ENCODE assay signal across 17 cellular contexts in genomic region chr12:132472386-132472785, GRCh38. TPM values are rescaled to one million over a fixed set of nuclear protein-coding genes. Genes with fewer than 3 reads are reported as not detected.
A peak's percentile ranks its signal among the peaks of the same experiment; 100 is the strongest.
DNase-seq lines count a peak whose midpoint lies in the region; ATAC-seq and TF ChIP-seq lines count a peak whose summit lies in the region.
"Had no signal": no experiment of that assay in that cellular context is flagged by ENCODE, and none has a peak within 500 bp of the region (broad histone marks: within the 10 kb centered on the region; RNA-seq: fewer than 3 reads in every experiment).

No MANE protein-coding gene starts in this region.

- H3K23ac ChIP-seq in trophoblast cell (ENCODE audit: low read length): no peak overlapping the region

- no peaks in the 10 kb centered on the region for H3K36me3 Mint-ChIP-seq in activated T-cell treated with anti-CD3 and anti-CD28 coated beads, Interleukin-2, amount 50 U/mL, for 4 hours (ENCODE audit: insufficient read depth)
- no peaks in the 10 kb centered on the region for H3K36me3 Mint-ChIP-seq in activated naive CD8-positive, alpha-beta T cell treated with anti-CD3 and anti-CD28 coated beads, Interleukin-2, amount 50 U/mL, for 24 hours (ENCODE audit: low read depth)
- peaks cover 4% of the 10 kb centered on the region for H3K36me3 Mint-ChIP-seq in neural progenitor cell

- peak overlapping the region; percentile 73 for H3K27ac Mint-ChIP-seq in activated naive CD8-positive, alpha-beta T cell treated with anti-CD3 and anti-CD28 coated beads, Interleukin-2, amount 50 U/mL, for 24 hours
- H3K27ac Mint-ChIP-seq in neural progenitor cell: no peak overlapping the region
- H3K27ac Mint-ChIP-seq: activated T-cell treated with anti-CD3 and anti-CD28 coated beads, Interleukin-2, amount 50 U/mL, for 72 hours; endodermal cell had no signal

- no peak overlapping the region for H4K8ac ChIP-seq in trophoblast cell (ENCODE audit: low read depth, low read length)

- H3K18ac ChIP-seq in trophoblast cell (ENCODE audit: low read length): no peak overlapping the region

- no peaks in the 10 kb centered on the region for H3K9me3 ChIP-seq in GM23248 (ENCODE audit: low read depth)
- H3K9me3 ChIP-seq in neural progenitor cell (ENCODE audit: low read depth): no peaks in the 10 kb centered on the region
- H3K9me3 ChIP-seq in trophoblast cell (ENCODE audit: insufficient read depth, low read depth, low read length): peaks cover 15% of the 10 kb centered on the region
- H3K9me3 ChIP-seq: neutrophil had no signal

- H4K12ac ChIP-seq in trophoblast cell (ENCODE audit: low read depth, low read length): no peak overlapping the region

- no peak overlapping the region for H2AFZ ChIP-seq in GM23248
- H2AFZ ChIP-seq in neural progenitor cell (replicated peaks): no peak overlapping the region
- H2AFZ ChIP-seq in trophoblast cell (ENCODE audit: insufficient read depth, low read length, poor library complexity): no peak overlapping the region

- no peak overlapping the region for H3K4ac ChIP-seq in trophoblast cell (ENCODE audit: low read depth, low read length)

- H3K27ac ChIP-seq in GM23248 (no peak overlapping the region), neural progenitor cell (no peak overlapping the region), trophoblast cell (ENCODE audit: low read depth, low read length) (no peak overlapping the region)
- H3K27ac ChIP-seq: neutrophil had no signal

- H3K9me2 ChIP-seq in GM23248 (ENCODE audit: insufficient read depth): no peaks in the 10 kb centered on the region

- peak overlapping the region; percentile 44 for H3K4me2 ChIP-seq in GM23248 (ENCODE audit: unreplicated experiment)
- no peak overlapping the region for H3K4me2 ChIP-seq in neural progenitor cell
- no peak overlapping the region for H3K4me2 ChIP-seq in trophoblast cell (ENCODE audit: low read length)

- H3K27me3 ChIP-seq in GM23248 (replicated peaks; ENCODE audit: insufficient read depth) (no peaks in the 10 kb centered on the region), neural progenitor cell (peaks cover 40% of the 10 kb centered on the region), trophoblast cell (ENCODE audit: insufficient read depth, low read length) (no peaks in the 10 kb centered on the region)

- H3K4me3 ChIP-seq in GM23248 (peak overlapping the region; percentile 29; the same call in 1 of the 2 replicates), neural progenitor cell (no peak overlapping the region), trophoblast cell (ENCODE audit: low read depth, low read length) (no peak overlapping the region)

- H2BK120ac ChIP-seq in trophoblast cell (ENCODE audit: insufficient read depth, low read length, poor library complexity): no peak overlapping the region

- WGBS in GM23248 (ENCODE audit: low coverage in 1 of 2, low lambda C conversion rate in 2 of 2, missing lambda C conversion rate in 2 of 2), 2 experiments: 59 to 60% methylated on average over 15 of the region's 15 CpGs
- WGBS in trophoblast cell (ENCODE audit: extremely low coverage, insufficient coverage, insufficient read length): no CpG with 5 or more reads among the region's 15 CpGs

- TF ChIP-seq CTCF in neural progenitor cell (IDR thresholded peaks at IDR 0.05): no peak

- no peak for DNase-seq in activated T-cell treated with anti-CD3 and anti-CD28 coated beads, Interleukin-2, amount 50 U/mL, for 4 hours
- DNase-seq in activated T-cell treated with anti-CD3 and anti-CD28 coated beads for 4 hours: no peak
- no peak for DNase-seq in GM23248
- DNase-seq in activated naive CD8-positive, alpha-beta T cell treated with anti-CD3 and anti-CD28 coated beads, Interleukin-2, amount 50 U/mL, for 24 hours: no peak
- no peak for DNase-seq in neural progenitor cell (ENCODE audit: low spot score)
- no peak for DNase-seq in SK-N-DZ (ENCODE audit: low spot score)
- no peak for DNase-seq in trophoblast cell
- no peak for DNase-seq in islet precursor cell
- DNase-seq: activated CD4-positive, CD25-positive, alpha-beta regulatory T cell treated with anti-CD3 and anti-CD28 coated beads, Interleukin-2, amount 50 U/mL, for 72 hours; activated T-cell treated with anti-CD3 and anti-CD28 coated beads, Interleukin-2, amount 50 U/mL, for 72 hours; aorta; Calu3; endodermal cell; NCI-H1436 treated with DMSO at 0.1 percent for 48 hours; NCI-H446 treated with DMSO at 0.1 percent for 48 hours; T1000 had no signal

- H3K4me1 ChIP-seq in GM23248 (ENCODE audit: insufficient read depth) (no peaks in the 10 kb centered on the region), neural progenitor cell (no peaks in the 10 kb centered on the region), trophoblast cell (ENCODE audit: control insufficient read depth in 1 of 2, insufficient read depth in 2 of 2, low read length in 2 of 2) (no peaks in the 10 kb centered on the region)

- H3K79me2 ChIP-seq in GM23248 (ENCODE audit: insufficient read depth) (no peaks in the 10 kb centered on the region), neural progenitor cell (ENCODE audit: low read depth) (no peaks in the 10 kb centered on the region), trophoblast cell (ENCODE audit: control insufficient read depth, insufficient read depth, low read length, poor library complexity) (no peaks in the 10 kb centered on the region)

- no peak overlapping the region for H3K14ac ChIP-seq in trophoblast cell (ENCODE audit: low read length)

- no peak overlapping the region for H3K9ac ChIP-seq in GM23248
- H3K9ac ChIP-seq in neural progenitor cell: no peak overlapping the region
- H3K9ac ChIP-seq in trophoblast cell (ENCODE audit: low read length): no peak overlapping the region

- ATAC-seq in activated T-cell treated with anti-CD3 and anti-CD28 coated beads, Interleukin-2, amount 50 U/mL, for 4 hours: no peak
- no peak for ATAC-seq in activated naive CD8-positive, alpha-beta T cell treated with anti-CD3 and anti-CD28 coated beads, Interleukin-2, amount 50 U/mL, for 24 hours
- ATAC-seq: activated T-cell treated with anti-CD3 and anti-CD28 coated beads, Interleukin-2, amount 50 U/mL, for 72 hours had no signal

- no peaks in the 10 kb centered on the region for H3K79me1 ChIP-seq in trophoblast cell (ENCODE audit: low read length)

- no peak overlapping the region for H4K91ac ChIP-seq in trophoblast cell (ENCODE audit: low read depth, low read length)

- no peak overlapping the region for H2AK5ac ChIP-seq in trophoblast cell (ENCODE audit: low read length)

- no peak overlapping the region for H2BK12ac ChIP-seq in trophoblast cell (ENCODE audit: low read length)

- H3K36me3 ChIP-seq in GM23248 (ENCODE audit: low read depth) (no peaks in the 10 kb centered on the region), neural progenitor cell (no peaks in the 10 kb centered on the region), trophoblast cell (ENCODE audit: control insufficient read depth in 1 of 2, insufficient read depth in 2 of 2, low read length in 2 of 2) (no peaks in the 10 kb centered on the region)
- H3K36me3 ChIP-seq: neutrophil had no signal

- H2BK5ac ChIP-seq in trophoblast cell (ENCODE audit: low read depth, low read length, poor library complexity): no peak overlapping the region

- peaks cover 51% of the 10 kb centered on the region for H3K4me1 Mint-ChIP-seq in activated T-cell treated with anti-CD3 and anti-CD28 coated beads, Interleukin-2, amount 50 U/mL, for 4 hours (ENCODE audit: low read depth)
- peaks cover 57% of the 10 kb centered on the region for H3K4me1 Mint-ChIP-seq in activated naive CD8-positive, alpha-beta T cell treated with anti-CD3 and anti-CD28 coated beads, Interleukin-2, amount 50 U/mL, for 24 hours
- H3K4me1 Mint-ChIP-seq in neural progenitor cell: peaks cover 17% of the 10 kb centered on the region

- in situ Hi-C loops in GM23248 (cut with MboI): no loop called here

- H4K20me1 ChIP-seq in GM23248 (ENCODE audit: insufficient read depth): no peaks in the 10 kb centered on the region
- H4K20me1 ChIP-seq in neural progenitor cell (ENCODE audit: low read depth): no peaks in the 10 kb centered on the region

- peaks cover 2% of the 10 kb centered on the region for H3K27me3 Mint-ChIP-seq in activated T-cell treated with anti-CD3 and anti-CD28 coated beads, Interleukin-2, amount 50 U/mL, for 4 hours (ENCODE audit: low read depth)
- peaks cover 2% of the 10 kb centered on the region for H3K27me3 Mint-ChIP-seq in activated naive CD8-positive, alpha-beta T cell treated with anti-CD3 and anti-CD28 coated beads, Interleukin-2, amount 50 U/mL, for 24 hours
- H3K27me3 Mint-ChIP-seq in neural progenitor cell (ENCODE audit: insufficient read depth, low read depth): peaks cover 13% of the 10 kb centered on the region

- H3F3A ChIP-seq in GM23248 (ENCODE audit: insufficient read depth) (no peaks in the 10 kb centered on the region), neural progenitor cell (ENCODE audit: low read depth) (no peaks in the 10 kb centered on the region)

- no peaks in the 10 kb centered on the region for H3K9me3 Mint-ChIP-seq in activated T-cell treated with anti-CD3 and anti-CD28 coated beads, Interleukin-2, amount 50 U/mL, for 4 hours
- no peaks in the 10 kb centered on the region for H3K9me3 Mint-ChIP-seq in activated naive CD8-positive, alpha-beta T cell treated with anti-CD3 and anti-CD28 coated beads, Interleukin-2, amount 50 U/mL, for 24 hours
- H3K9me3 Mint-ChIP-seq in neural progenitor cell: peaks cover 13% of the 10 kb centered on the region
- H3K9me3 Mint-ChIP-seq: activated T-cell treated with anti-CD3 and anti-CD28 coated beads, Interleukin-2, amount 50 U/mL, for 72 hours had no signal

- peak overlapping the region; percentile 71 for H3K4me3 Mint-ChIP-seq in activated T-cell treated with anti-CD3 and anti-CD28 coated beads, Interleukin-2, amount 50 U/mL, for 4 hours
- H3K4me3 Mint-ChIP-seq in activated naive CD8-positive, alpha-beta T cell treated with anti-CD3 and anti-CD28 coated beads, Interleukin-2, amount 50 U/mL, for 24 hours: peak overlapping the region; percentile 72
- peak overlapping the region; percentile 13 for H3K4me3 Mint-ChIP-seq in neural progenitor cell
- H3K4me3 Mint-ChIP-seq: endodermal cell had no signal

RNA-seq across cellular contexts. Expression of gene FBRSL1, which starts 17.6 kb away (rescaled TPM):
- total RNA-seq in activated T-cell treated with anti-CD3 and anti-CD28 coated beads, Interleukin-2, amount 50 U/mL, for 4 hours: 100 to 1,000 TPM in 2 of 3 donors, 10 to 100 TPM in 1; 95.8 to 112 (median 104) TPM
- 3.7 and 4.6 TPM in 2 replicates for total RNA-seq in GM23248 (2014; rRNA removed; shearing (Covaris generic))
- polyA plus RNA-seq in GM23248 (2016; fragmentation: Nextera tagmentation; extraction: Ambion mirVana): 0.63 and 0.86 TPM in 2 replicates
- 7.4 and 30.6 TPM in 2 replicates for total RNA-seq in neural progenitor cell (ENCODE audit: low replicate concordance)
- 50.9 and 56.6 TPM in 2 replicates for polyA plus RNA-seq in SK-N-DZ (2014; cell fraction: cytosol; rRNA removed)
- 91.3 and 169 TPM in 2 replicates for polyA plus RNA-seq in SK-N-DZ (2014; cell fraction: nucleus; rRNA removed)
- 64.1 and 68.4 TPM in 2 replicates for polyA plus RNA-seq in trophoblast cell (2013)

Comparison
In these comparisons a context has a peak if more than half of its experiments do, and no peak if none do; other contexts are left out.
1. H3K4me3 Mint-ChIP-seq: peak in every context shown above with its lines; median percentile 72 in activated naive CD8-positive, alpha-beta T cell treated with anti-CD3 and anti-CD28 coated beads, Interleukin-2, amount 50 U/mL, for 24 hours; 71 in activated T-cell treated with anti-CD3 and anti-CD28 coated beads, Interleukin-2, amount 50 U/mL, for 4 hours; 13 in neural progenitor cell.